Comparison of ENCODE assay signal across 8 cellular contexts in genomic region chr14:65101631-65102440, GRCh38. TPM values are rescaled to one million over a fixed set of nuclear protein-coding genes. Genes with fewer than 3 reads are reported as not detected.
A peak's percentile ranks its signal among the peaks of the same experiment; 100 is the strongest.
DNase-seq lines count a peak whose midpoint lies in the region; ATAC-seq and TF ChIP-seq lines count a peak whose summit lies in the region.

No MANE protein-coding gene starts in this region.

- in situ Hi-C loops in GM13977 (cut with MboI; ENCODE audit: low pct_unique_long_range_greater_than_20kb, low sequenced_read_pairs, unreplicated experiment): no loop called here

- H4K20me1 ChIP-seq in smooth muscle cell (ENCODE audit: low read depth): peaks cover 22% of the 10 kb centered on the region

- H3K9me3 ChIP-seq in Peyer's patch: no peaks in the 10 kb centered on the region
- no peaks in the 10 kb centered on the region for H3K9me3 ChIP-seq in iPS-15b (ENCODE audit: control insufficient read depth, insufficient read depth, low read length)
- H3K9me3 ChIP-seq in smooth muscle cell (replicated peaks; ENCODE audit: low read depth): no peaks in the 10 kb centered on the region

- DNase-seq in Peyer's patch: peak; percentile 52 to 62 (median 60)
- peak; percentile 13 for DNase-seq in activated naive CD8-positive, alpha-beta T cell treated with anti-CD3 and anti-CD28 coated beads, Interleukin-2, amount 50 U/mL, for 16 hours (ENCODE audit: low read depth, low spot score)
- no peak for DNase-seq in smooth muscle cell (lab: John Stamatoyannopoulos, UW; ENCODE audit: unreplicated experiment)
- DNase-seq in inferior parietal cortex (ENCODE audit: extremely low spot score): no peak
- DNase-seq in GM13977 (ENCODE audit: low spot score): no peak

- H3K4me1 ChIP-seq in Peyer's patch (peaks cover 0 to 57% (median 9%) of the 10 kb centered on the region in 4 donors), iPS-15b (ENCODE audit: control insufficient read depth, insufficient read depth, low read length) (peaks cover 4% of the 10 kb centered on the region), smooth muscle cell (ENCODE audit: low read depth) (peaks cover 4% of the 10 kb centered on the region)

- TF ChIP-seq CTCF in 22Rv1 (IDR thresholded peaks at IDR 0.05): no peak
- no peak for TF ChIP-seq CTCF in Peyer's patch (IDR thresholded peaks at IDR 0.05)
- TF ChIP-seq CTCF in smooth muscle cell (IDR thresholded peaks at IDR 0.05; ENCODE audit: borderline replicate concordance, insufficient read depth, poor library complexity, severe bottlenecking): no peak
- TF ChIP-seq CTCF in GM13977 (IDR thresholded peaks at IDR 0.05; ENCODE audit: extremely low read depth, insufficient read depth, missing control alignments): no peak

- peak overlapping the region; percentile 91 for H2AFZ ChIP-seq in smooth muscle cell (ENCODE audit: low read depth)

- H3K4me3 ChIP-seq in Peyer's patch: peak overlapping the region; percentile 75 to 90 (median 87)
- peak overlapping the region; percentile 75 for H3K4me3 ChIP-seq in iPS-15b (ENCODE audit: low read depth, low read length)
- peak overlapping the region; percentile 93 for H3K4me3 ChIP-seq in smooth muscle cell

- peak; percentile 7 for ATAC-seq in GM21737 (IDR thresholded peaks at IDR 0.05; ENCODE audit: unreplicated experiment)

- peak overlapping the region; percentile 99 for H3K4me2 ChIP-seq in smooth muscle cell

- H3K36me3 ChIP-seq in Peyer's patch: peaks cover 0 to 6% (median 0%) of the 10 kb centered on the region in 3 donors
- no peaks in the 10 kb centered on the region for H3K36me3 ChIP-seq in iPS-15b (ENCODE audit: control insufficient read depth, insufficient read depth, low read length)
- H3K36me3 ChIP-seq in smooth muscle cell (ENCODE audit: low read depth): peaks cover 6% of the 10 kb centered on the region

- 5% methylated on average over 22 of the region's 66 CpGs for WGBS in smooth muscle cell (ENCODE audit: low lambda C conversion rate)

- H3K9ac ChIP-seq in iPS-15b (ENCODE audit: low read depth, low read length) (peak overlapping the region; percentile 63), smooth muscle cell (ENCODE audit: low read depth) (peak overlapping the region; percentile 91)

- H3K27me3 ChIP-seq in Peyer's patch (no peaks in the 10 kb centered on the region), iPS-15b (ENCODE audit: control insufficient read depth, insufficient read depth, low read length) (peaks cover 3% of the 10 kb centered on the region), smooth muscle cell (ENCODE audit: low read depth) (no peaks in the 10 kb centered on the region)

- TF ChIP-seq POLR2A in Peyer's patch (IDR thresholded peaks at IDR 0.05): no peak

- peaks cover 44% of the 10 kb centered on the region for H3K79me2 ChIP-seq in smooth muscle cell (ENCODE audit: low read depth)

- H3K27ac ChIP-seq in 22Rv1 (peak overlapping the region; percentile 88), Peyer's patch (peak overlapping the region; percentile 94 to 97 (median 95)), smooth muscle cell (ENCODE audit: low read depth) (peak overlapping the region; percentile 79)

- H3F3A ChIP-seq in smooth muscle cell (ENCODE audit: low read depth): peaks cover 15% of the 10 kb centered on the region

RNA-seq across cellular contexts. Expression of gene MAX, which starts 0.5 kb away (rescaled TPM):
- 10 to 100 TPM; 52.8 to 86.8 (median 74.2) TPM for total RNA-seq in Peyer's patch
- 32.9 and 37.5 TPM in 2 replicates for total RNA-seq in smooth muscle cell
- polyA plus RNA-seq in smooth muscle cell: 30.1 and 33.5 TPM in 2 replicates

Comparison
In these comparisons a context has a peak if more than half of its experiments do, and no peak if none do; other contexts are left out.
1. DNase-seq: peak in Peyer's patch (3 of 3) and activated naive CD8-positive, alpha-beta T cell treated with anti-CD3 and anti-CD28 coated beads, Interleukin-2, amount 50 U/mL, for 16 hours (single experiment); none in smooth muscle cell (single experiment), inferior parietal cortex (single experiment) and GM13977 (single experiment).
2. Peak in every context shown above with its lines, with median percentiles within 50 percentile points of each other: H3K27ac ChIP-seq and H3K4me3 ChIP-seq.